ENCODE assay signal across 1 cellular context in the genomic region with DNA sequence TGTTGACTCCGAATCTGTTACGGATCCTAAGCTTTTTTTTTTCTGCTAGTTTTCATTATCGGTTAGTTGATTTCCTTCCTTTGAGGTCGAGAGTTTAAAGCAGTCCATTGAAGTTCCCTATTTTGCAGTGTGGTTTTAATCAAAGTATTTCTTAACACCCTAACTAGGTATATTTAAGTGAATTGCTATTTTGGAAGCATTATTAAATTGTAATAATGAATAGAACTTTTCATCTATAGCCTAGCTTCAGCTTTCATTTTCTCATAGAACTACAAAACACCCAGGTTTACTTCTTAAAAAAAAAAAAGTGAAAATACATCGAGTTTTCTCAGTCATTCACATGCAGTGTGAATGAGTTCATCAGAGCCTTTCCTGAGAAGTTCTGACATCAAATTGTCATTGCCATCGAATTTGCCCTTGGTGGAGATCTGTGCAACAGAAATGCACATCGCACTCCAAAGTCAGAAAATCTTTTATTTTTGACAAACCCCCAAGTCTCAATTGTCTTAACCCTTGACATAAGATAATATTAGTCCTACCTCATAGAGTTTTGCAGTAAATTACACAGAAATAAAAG.
A peak's percentile ranks its signal among the peaks of the same experiment; 100 is the strongest.
TF ChIP-seq lines count a peak whose summit lies in the region.

No MANE protein-coding gene starts in this region.

TF ChIP-seq in K562, 482 proteins besides CTCF, POLR2A, EP300 and RAD21 (continued from another document and continues in another):
- TF ChIP-seq, protein P1, sequence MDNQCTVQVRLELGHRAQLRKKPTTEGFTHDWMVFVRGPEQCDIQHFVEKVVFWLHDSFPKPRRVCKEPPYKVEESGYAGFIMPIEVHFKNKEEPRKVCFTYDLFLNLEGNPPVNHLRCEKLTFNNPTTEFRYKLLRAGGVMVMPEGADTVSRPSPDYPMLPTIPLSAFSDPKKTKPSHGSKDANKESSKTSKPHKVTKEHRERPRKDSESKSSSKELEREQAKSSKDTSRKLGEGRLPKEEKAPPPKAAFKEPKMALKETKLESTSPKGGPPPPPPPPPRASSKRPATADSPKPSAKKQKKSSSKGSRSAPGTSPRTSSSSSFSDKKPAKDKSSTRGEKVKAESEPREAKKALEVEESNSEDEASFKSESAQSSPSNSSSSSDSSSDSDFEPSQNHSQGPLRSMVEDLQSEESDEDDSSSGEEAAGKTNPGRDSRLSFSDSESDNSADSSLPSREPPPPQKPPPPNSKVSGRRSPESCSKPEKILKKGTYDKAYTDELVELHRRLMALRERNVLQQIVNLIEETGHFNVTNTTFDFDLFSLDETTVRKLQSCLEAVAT (IDR thresholded peaks at IDR 0.05), result peak in 1 of 2 experiments; percentile 36; a peak in 1 of 4 replicates
- TF ChIP-seq ZNF77 (CRISPR knock-in tag; IDR thresholded peaks at IDR 0.05) (no peak), XRCC4 (IDR thresholded peaks at IDR 0.05; ENCODE audit: extremely low read depth, insufficient read depth, insufficient read length) (no peak), ETV1 (tag; conservative IDR thresholded peaks at IDR 0.05; ENCODE audit: low read depth) (peak; percentile 59; the same call in 1 of the 2 replicates), JUND (IDR thresholded peaks at IDR 0.05; ENCODE audit: borderline replicate concordance, low read depth, low read length) (no peak), JUND (tag; IDR thresholded peaks at IDR 0.05; ENCODE audit: borderline replicate concordance, low read depth, low read length) (0 out of 3 replicates have a peak, but pooled peaks have one; percentile 42), ZNF143 (CRISPR knock-in tag; IDR thresholded peaks at IDR 0.05) (no peak), SPI1 (IDR thresholded peaks at IDR 0.05; ENCODE audit: borderline replicate concordance, low read depth, low read length) (peak; percentile 3; the same call in 1 of the 2 replicates), NR2C1 (IDR thresholded peaks at IDR 0.05) (no peak), NR2C1 (tag; IDR thresholded peaks at IDR 0.05) (no peak), ZNF140 (CRISPR knock-in tag; IDR thresholded peaks at IDR 0.05) (no peak), TRIM28 (IDR thresholded peaks at IDR 0.05) (0 out of 2 replicates have a peak, but pooled peaks have one; percentile 13), ZNF696 (CRISPR knock-in tag; conservative IDR thresholded peaks at IDR 0.05) (0 out of 2 replicates have a peak, but pooled peaks have one; percentile 15), OTX1 (CRISPR knock-in tag; IDR thresholded peaks at IDR 0.05) (peak; percentile 74; the same call in 1 of the 2 replicates), MTA1 (IDR thresholded peaks at IDR 0.05; ENCODE audit: borderline replicate concordance) (peak; percentile 57; the same call in 1 of the 2 replicates), NCOR1 (IDR thresholded peaks at IDR 0.05) (peak; percentile 28), ZNF175 (CRISPR knock-in tag; IDR thresholded peaks at IDR 0.05; ENCODE audit: low read depth) (0 out of 2 replicates have a peak, but pooled peaks have one; percentile 50), MYC (IDR thresholded peaks at IDR 0.05; ENCODE audit: low read depth, low read length) (no peak), MYC (CRISPR knock-in tag; IDR thresholded peaks at IDR 0.05; ENCODE audit: borderline replicate concordance, low read depth) (no peak), RBM39 (optimal IDR thresholded peaks at IDR 0.05; ENCODE audit: low read depth, low read length) (no peak), HMG20A (CRISPR knock-in tag; conservative IDR thresholded peaks at IDR 0.05) (0 out of 2 replicates have a peak, but pooled peaks have one; percentile 18), BACH1 (tag; IDR thresholded peaks at IDR 0.05) (peak; percentile 50)
- TF ChIP-seq, protein P2, sequence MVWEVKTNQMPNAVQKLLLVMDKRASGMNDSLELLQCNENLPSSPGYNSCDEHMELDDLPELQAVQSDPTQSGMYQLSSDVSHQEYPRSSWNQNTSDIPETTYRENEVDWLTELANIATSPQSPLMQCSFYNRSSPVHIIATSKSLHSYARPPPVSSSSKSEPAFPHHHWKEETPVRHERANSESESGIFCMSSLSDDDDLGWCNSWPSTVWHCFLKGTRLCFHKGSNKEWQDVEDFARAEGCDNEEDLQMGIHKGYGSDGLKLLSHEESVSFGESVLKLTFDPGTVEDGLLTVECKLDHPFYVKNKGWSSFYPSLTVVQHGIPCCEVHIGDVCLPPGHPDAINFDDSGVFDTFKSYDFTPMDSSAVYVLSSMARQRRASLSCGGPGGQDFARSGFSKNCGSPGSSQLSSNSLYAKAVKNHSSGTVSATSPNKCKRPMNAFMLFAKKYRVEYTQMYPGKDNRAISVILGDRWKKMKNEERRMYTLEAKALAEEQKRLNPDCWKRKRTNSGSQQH (CRISPR knock-in tag; IDR thresholded peaks at IDR 0.05), result 0 out of 2 replicates have a peak, but pooled peaks have one; percentile 56
- TF ChIP-seq, protein P3, sequence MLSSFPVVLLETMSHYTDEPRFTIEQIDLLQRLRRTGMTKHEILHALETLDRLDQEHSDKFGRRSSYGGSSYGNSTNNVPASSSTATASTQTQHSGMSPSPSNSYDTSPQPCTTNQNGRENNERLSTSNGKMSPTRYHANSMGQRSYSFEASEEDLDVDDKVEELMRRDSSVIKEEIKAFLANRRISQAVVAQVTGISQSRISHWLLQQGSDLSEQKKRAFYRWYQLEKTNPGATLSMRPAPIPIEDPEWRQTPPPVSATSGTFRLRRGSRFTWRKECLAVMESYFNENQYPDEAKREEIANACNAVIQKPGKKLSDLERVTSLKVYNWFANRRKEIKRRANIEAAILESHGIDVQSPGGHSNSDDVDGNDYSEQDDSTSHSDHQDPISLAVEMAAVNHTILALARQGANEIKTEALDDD (IDR thresholded peaks at IDR 0.05), result peak; percentile 93
- TF ChIP-seq, protein P4, sequence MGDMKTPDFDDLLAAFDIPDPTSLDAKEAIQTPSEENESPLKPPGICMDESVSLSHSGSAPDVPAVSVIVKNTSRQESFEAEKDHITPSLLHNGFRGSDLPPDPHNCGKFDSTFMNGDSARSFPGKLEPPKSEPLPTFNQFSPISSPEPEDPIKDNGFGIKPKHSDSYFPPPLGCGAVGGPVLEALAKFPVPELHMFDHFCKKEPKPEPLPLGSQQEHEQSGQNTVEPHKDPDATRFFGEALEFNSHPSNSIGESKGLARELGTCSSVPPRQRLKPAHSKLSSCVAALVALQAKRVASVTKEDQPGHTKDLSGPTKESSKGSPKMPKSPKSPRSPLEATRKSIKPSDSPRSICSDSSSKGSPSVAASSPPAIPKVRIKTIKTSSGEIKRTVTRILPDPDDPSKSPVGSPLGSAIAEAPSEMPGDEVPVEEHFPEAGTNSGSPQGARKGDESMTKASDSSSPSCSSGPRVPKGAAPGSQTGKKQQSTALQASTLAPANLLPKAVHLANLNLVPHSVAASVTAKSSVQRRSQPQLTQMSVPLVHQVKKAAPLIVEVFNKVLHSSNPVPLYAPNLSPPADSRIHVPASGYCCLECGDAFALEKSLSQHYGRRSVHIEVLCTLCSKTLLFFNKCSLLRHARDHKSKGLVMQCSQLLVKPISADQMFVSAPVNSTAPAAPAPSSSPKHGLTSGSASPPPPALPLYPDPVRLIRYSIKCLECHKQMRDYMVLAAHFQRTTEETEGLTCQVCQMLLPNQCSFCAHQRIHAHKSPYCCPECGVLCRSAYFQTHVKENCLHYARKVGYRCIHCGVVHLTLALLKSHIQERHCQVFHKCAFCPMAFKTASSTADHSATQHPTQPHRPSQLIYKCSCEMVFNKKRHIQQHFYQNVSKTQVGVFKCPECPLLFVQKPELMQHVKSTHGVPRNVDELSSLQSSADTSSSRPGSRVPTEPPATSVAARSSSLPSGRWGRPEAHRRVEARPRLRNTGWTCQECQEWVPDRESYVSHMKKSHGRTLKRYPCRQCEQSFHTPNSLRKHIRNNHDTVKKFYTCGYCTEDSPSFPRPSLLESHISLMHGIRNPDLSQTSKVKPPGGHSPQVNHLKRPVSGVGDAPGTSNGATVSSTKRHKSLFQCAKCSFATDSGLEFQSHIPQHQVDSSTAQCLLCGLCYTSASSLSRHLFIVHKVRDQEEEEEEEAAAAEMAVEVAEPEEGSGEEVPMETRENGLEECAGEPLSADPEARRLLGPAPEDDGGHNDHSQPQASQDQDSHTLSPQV (IDR thresholded peaks at IDR 0.05), result 0 out of 2 replicates have a peak, but pooled peaks have one; percentile 12
- TF ChIP-seq, protein P5, sequence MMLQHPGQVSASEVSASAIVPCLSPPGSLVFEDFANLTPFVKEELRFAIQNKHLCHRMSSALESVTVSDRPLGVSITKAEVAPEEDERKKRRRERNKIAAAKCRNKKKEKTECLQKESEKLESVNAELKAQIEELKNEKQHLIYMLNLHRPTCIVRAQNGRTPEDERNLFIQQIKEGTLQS (IDR thresholded peaks at IDR 0.05), result peak; percentile 2; the same call in 1 of the 2 replicates
- TF ChIP-seq, protein P5 (CRISPR knock-in tag; conservative IDR thresholded peaks at IDR 0.05), result no peak
- TF ChIP-seq, protein P6, sequence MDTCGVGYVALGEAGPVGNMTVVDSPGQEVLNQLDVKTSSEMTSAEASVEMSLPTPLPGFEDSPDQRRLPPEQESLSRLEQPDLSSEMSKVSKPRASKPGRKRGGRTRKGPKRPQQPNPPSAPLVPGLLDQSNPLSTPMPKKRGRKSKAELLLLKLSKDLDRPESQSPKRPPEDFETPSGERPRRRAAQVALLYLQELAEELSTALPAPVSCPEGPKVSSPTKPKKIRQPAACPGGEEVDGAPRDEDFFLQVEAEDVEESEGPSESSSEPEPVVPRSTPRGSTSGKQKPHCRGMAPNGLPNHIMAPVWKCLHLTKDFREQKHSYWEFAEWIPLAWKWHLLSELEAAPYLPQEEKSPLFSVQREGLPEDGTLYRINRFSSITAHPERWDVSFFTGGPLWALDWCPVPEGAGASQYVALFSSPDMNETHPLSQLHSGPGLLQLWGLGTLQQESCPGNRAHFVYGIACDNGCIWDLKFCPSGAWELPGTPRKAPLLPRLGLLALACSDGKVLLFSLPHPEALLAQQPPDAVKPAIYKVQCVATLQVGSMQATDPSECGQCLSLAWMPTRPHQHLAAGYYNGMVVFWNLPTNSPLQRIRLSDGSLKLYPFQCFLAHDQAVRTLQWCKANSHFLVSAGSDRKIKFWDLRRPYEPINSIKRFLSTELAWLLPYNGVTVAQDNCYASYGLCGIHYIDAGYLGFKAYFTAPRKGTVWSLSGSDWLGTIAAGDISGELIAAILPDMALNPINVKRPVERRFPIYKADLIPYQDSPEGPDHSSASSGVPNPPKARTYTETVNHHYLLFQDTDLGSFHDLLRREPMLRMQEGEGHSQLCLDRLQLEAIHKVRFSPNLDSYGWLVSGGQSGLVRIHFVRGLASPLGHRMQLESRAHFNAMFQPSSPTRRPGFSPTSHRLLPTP (IDR thresholded peaks at IDR 0.05; ENCODE audit: borderline replicate concordance, extremely low read depth, insufficient read length), result no peak
- TF ChIP-seq, protein P7, sequence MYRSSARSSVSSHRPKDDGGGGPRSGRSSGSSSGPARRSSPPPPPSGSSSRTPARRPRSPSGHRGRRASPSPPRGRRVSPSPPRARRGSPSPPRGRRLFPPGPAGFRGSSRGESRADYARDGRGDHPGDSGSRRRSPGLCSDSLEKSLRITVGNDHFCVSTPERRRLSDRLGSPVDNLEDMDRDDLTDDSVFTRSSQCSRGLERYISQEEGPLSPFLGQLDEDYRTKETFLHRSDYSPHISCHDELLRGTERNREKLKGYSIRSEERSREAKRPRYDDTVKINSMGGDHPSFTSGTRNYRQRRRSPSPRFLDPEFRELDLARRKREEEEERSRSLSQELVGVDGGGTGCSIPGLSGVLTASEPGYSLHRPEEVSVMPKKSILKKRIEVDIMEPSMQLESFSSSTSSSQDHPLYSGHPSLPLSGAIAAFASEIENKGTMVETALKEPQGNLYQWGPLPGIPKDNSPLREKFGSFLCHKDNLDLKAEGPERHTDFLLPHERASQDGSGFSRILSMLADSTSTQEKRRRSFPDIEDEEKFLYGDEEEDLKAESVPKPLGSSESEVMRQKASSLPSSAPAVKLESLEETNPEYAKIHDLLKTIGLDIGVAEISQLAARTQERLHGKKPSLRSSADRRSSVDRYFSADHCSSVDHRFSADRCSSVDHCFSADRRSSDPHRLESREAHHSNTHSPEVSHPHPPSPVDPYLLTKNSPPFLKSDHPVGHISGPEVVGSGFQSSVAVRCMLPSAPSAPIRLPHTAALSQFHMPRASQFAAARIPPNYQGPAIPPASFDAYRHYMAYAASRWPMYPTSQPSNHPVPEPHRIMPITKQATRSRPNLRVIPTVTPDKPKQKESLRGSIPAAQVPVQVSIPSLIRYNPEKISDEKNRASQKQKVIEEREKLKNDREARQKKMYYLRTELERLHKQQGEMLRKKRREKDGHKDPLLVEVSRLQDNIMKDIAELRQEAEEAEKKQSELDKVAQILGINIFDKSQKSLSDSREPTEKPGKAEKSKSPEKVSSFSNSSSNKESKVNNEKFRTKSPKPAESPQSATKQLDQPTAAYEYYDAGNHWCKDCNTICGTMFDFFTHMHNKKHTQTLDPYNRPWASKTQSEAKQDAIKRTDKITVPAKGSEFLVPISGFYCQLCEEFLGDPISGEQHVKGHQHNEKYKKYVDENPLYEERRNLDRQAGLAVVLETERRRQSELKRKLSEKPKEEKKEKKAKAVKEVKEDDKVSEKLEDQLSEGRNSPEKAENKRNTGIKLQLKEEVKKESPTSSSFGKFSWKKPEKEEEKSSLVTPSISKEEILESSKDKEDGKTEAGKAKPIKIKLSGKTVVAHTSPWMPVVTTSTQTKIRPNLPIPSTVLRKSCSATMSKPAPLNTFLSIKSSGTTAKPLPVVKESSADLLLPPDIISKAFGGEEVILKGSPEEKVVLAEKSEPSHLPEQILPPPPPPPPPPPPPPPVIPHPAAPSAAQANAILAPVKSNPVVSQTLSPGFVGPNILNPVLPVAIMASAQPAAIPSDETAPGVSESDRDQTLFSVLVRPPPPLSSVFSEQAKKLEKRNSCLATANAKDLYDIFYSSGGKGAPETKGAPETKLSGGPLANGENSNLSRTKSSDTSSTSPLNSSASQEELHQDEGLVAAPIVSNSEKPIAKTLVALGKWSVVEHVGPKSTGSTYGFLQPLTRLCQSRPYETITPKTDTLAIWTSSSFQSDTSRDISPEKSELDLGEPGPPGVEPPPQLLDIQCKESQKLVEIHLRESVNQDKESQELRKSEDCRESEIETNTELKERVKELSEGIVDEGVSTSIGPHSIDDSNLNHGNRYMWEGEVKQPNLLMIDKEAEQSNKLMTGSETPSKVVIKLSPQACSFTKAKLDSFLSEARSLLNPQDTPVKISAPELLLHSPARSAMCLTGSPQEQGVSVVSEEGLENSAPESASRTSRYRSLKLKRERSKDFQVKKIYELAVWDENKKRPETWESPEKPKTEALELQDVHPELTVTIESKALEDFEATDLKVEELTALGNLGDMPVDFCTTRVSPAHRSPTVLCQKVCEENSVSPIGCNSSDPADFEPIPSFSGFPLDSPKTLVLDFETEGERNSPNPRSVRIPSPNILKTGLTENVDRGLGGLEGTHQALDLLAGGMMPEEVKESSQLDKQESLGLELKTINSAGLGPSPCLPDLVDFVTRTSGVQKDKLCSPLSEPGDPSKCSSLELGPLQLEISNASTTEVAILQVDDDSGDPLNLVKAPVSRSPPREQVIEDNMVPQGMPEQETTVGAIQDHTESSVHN (IDR thresholded peaks at IDR 0.05; ENCODE audit: borderline replicate concordance in 1 of 2, low read depth in 1 of 2), result peak in 1 of 2 experiments; percentile 54; a peak in 1 of 4 replicates
